Comparison of ENCODE assay signal across 9 cellular contexts in genomic region chr17:5281814-5282638, GRCh38. TPM values are rescaled to one million over a fixed set of nuclear protein-coding genes. Genes with fewer than 3 reads are reported as not detected.
DNase-seq lines count a peak whose midpoint lies in the region; ATAC-seq, FAIRE-seq and TF ChIP-seq lines count a peak whose summit lies in the region.
"Had no signal": no experiment of that assay in that cellular context is flagged by ENCODE, and none has a peak within 500 bp of the region (broad histone marks: within the 10 kb centered on the region; RNA-seq: fewer than 3 reads in every experiment).

A gene with protein sequence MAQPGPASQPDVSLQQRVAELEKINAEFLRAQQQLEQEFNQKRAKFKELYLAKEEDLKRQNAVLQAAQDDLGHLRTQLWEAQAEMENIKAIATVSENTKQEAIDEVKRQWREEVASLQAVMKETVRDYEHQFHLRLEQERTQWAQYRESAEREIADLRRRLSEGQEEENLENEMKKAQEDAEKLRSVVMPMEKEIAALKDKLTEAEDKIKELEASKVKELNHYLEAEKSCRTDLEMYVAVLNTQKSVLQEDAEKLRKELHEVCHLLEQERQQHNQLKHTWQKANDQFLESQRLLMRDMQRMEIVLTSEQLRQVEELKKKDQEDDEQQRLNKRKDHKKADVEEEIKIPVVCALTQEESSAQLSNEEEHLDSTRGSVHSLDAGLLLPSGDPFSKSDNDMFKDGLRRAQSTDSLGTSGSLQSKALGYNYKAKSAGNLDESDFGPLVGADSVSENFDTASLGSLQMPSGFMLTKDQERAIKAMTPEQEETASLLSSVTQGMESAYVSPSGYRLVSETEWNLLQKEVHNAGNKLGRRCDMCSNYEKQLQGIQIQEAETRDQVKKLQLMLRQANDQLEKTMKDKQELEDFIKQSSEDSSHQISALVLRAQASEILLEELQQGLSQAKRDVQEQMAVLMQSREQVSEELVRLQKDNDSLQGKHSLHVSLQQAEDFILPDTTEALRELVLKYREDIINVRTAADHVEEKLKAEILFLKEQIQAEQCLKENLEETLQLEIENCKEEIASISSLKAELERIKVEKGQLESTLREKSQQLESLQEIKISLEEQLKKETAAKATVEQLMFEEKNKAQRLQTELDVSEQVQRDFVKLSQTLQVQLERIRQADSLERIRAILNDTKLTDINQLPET (plus strand): TSS chr17:5282284. CDS start chr17:5282487, 203 bp downstream.

- H3K9ac ChIP-seq in BLaER1 (peak within 1 kb of the TSS; percentile 92), endodermal cell (ENCODE audit: extremely low read depth, low read length, poor library complexity, severe bottlenecking) (peak within 1 kb of the TSS; percentile 59)

- peak; percentile 91 for DNase-seq in HTR-8/SVneo (ENCODE audit: insufficient read length, low spot score)
- DNase-seq in NOMO-1 treated with dmso at 0.1 percent for 144 hours (lab: John Stamatoyannopoulos, UW; ENCODE audit: unreplicated experiment), result peak; percentile 68
- DNase-seq in activated CD8-positive, alpha-beta memory T cell treated with anti-CD3 and anti-CD28 coated beads, Interleukin-2, amount 50 U/mL, for 1 hour (ENCODE audit: extremely low read depth), result peak; percentile 91
- DNase-seq in endodermal cell, result peak; percentile 99
- peak; percentile 97 for DNase-seq in mesenteric fat pad (ENCODE audit: low spot score)
- peak; percentile 87 for DNase-seq in stimulated activated CD8-positive, alpha-beta memory T cell treated with anti-CD3 and anti-CD28 coated beads, Interleukin-15, amount 100 ng/mL, for 1 hour (ENCODE audit: low read depth)

- FAIRE-seq in HTR-8/SVneo (lab: Jason Lieb, UNC), result peak; percentile 86
- FAIRE-seq: colon had no signal

- peak within 1 kb of the TSS; percentile 92 for H3K4me3 ChIP-seq in BLaER1
- H3K4me3 ChIP-seq in endodermal cell (ENCODE audit: low read length), result peak within 1 kb of the TSS; percentile 97

- H3K4me2 ChIP-seq in BLaER1, result peak within 1 kb of the TSS; percentile 92

- H3K4me1 Mint-ChIP-seq in endodermal cell, result peaks cover 19% of the 10 kb centered on the region

- H3K9me3 Mint-ChIP-seq in endodermal cell, result no peaks in the 10 kb centered on the region

- H3K4me3 Mint-ChIP-seq in endodermal cell, result peak within 1 kb of the TSS; percentile 82

- H3K4me1 ChIP-seq in BLaER1 (peaks cover 34% of the 10 kb centered on the region), endodermal cell (ENCODE audit: control insufficient read depth, insufficient read depth, low read length) (no peaks in the 10 kb centered on the region)

- ATAC-seq in GM19351 (IDR thresholded peaks at IDR 0.05; ENCODE audit: unreplicated experiment), result peak; percentile 75

- peak; percentile 58 for TF ChIP-seq CTCF in endodermal cell (conservative IDR thresholded peaks at IDR 0.05)

- peaks cover 44% of the 10 kb centered on the region for H4K20me1 ChIP-seq in BLaER1

- whole genome bisulfite sequencing in endodermal cell (ENCODE audit: insufficient coverage in 1 of 2, insufficient read length in 1 of 2), 2 experiments, result 0 to 1% methylated on average over 16 to 90 of the region's 97 CpGs

- H3K27me3 ChIP-seq in BLaER1 (no peaks in the 10 kb centered on the region), endodermal cell (ENCODE audit: control insufficient read depth, insufficient read depth, low read length, poor library complexity, severe bottlenecking) (no peaks in the 10 kb centered on the region)

- H3K36me3 ChIP-seq in BLaER1, result 0 out of 2 replicates have a peak, but pooled peaks cover 13% of the 10 kb centered on the region
- peaks cover 3% of the 10 kb centered on the region for H3K36me3 ChIP-seq in endodermal cell (ENCODE audit: control insufficient read depth, insufficient read depth, low read length)

- peaks cover 3% of the 10 kb centered on the region for H3K36me3 Mint-ChIP-seq in endodermal cell (ENCODE audit: low read depth)

- H3K27ac ChIP-seq in BLaER1 (peak within 1 kb of the TSS; percentile 91), endodermal cell (ENCODE audit: low read depth, low read length) (peak within 1 kb of the TSS; percentile 78)

- H3K27ac Mint-ChIP-seq in endodermal cell, result peak within 1 kb of the TSS; percentile 79

- peaks cover 10% of the 10 kb centered on the region for H3K27me3 Mint-ChIP-seq in endodermal cell (ENCODE audit: insufficient read depth)

- H3K9me3 ChIP-seq in BLaER1, result no peaks in the 10 kb centered on the region
- H3K9me3 ChIP-seq in endodermal cell (ENCODE audit: control insufficient read depth, low read length), result no peaks in the 10 kb centered on the region

RNA-seq across cellular contexts. Expression of the gene that starts here (rescaled TPM):
- total RNA-seq in endodermal cell, result 10 to 100 TPM; 32.2 to 32.8 TPM
- polyA plus RNA-seq in endodermal cell (2013, experiment 1 of 2), result 43.8 TPM
- 46.8 TPM for polyA plus RNA-seq in endodermal cell (2013, experiment 2 of 2)
- 65.7 TPM for total RNA-seq in mesenteric fat pad

Comparison
In these comparisons a context has a peak if more than half of its experiments do, and no peak if none do; other contexts are left out.
1. Peak in every context shown above with its lines: DNase-seq, ATAC-seq, H3K4me3 ChIP-seq and H3K27ac ChIP-seq.